Comparison of ENCODE assay signal across 3 cellular contexts in genomic region chr17:30101686-30102390, GRCh38.
TF ChIP-seq lines count a peak whose summit lies in the region.

No MANE protein-coding gene starts in this region.

TF ChIP-seq in HEK293, 187 proteins besides CTCF, POLR2A, EP300 and RAD21:
- peak; percentile 33; the same call in 1 of the 2 replicates for TF ChIP-seq ZFHX2 (tag by site-specific recombination; conservative IDR thresholded peaks at IDR 0.05)
- no peak for TF ChIP-seq ZNF560 (tag by site-specific recombination; IDR thresholded peaks at IDR 0.05; ENCODE audit: borderline replicate concordance)
- TF ChIP-seq EGR2 (tag by site-specific recombination; IDR thresholded peaks at IDR 0.05; ENCODE audit: low read depth): peak; percentile 37; the same call in 1 of the 2 replicates
- TF ChIP-seq ZNF354C (tag by site-specific recombination; IDR thresholded peaks at IDR 0.05; ENCODE audit: borderline replicate concordance, low read depth): no peak
TF ChIP-seq in HEK293: peak in this region for 2.

TF ChIP-seq in K562, 482 proteins besides CTCF, POLR2A, EP300 and RAD21:
- TF ChIP-seq TAF9B (IDR thresholded peaks at IDR 0.05; ENCODE audit: partially characterized antibody) (no peak), ILK (tag; IDR thresholded peaks at IDR 0.05; ENCODE audit: borderline replicate concordance, low read depth) (no peak), SMARCE1 (IDR thresholded peaks at IDR 0.05) (no peak), ZNF507 (tag; conservative IDR thresholded peaks at IDR 0.05) (no peak), GATAD2A (IDR thresholded peaks at IDR 0.05) (no peak), PPARD (CRISPR knock-in tag; IDR thresholded peaks at IDR 0.05) (no peak), SREBF2 (CRISPR knock-in tag; IDR thresholded peaks at IDR 0.05) (no peak), ELK1 (CRISPR knock-in tag; IDR thresholded peaks at IDR 0.05) (no peak), SRSF3 (IDR thresholded peaks at IDR 0.05; ENCODE audit: insufficient read depth, low read length) (no peak), ELK3 (CRISPR knock-in tag; IDR thresholded peaks at IDR 0.05) (no peak), ZNF589 (CRISPR knock-in tag; IDR thresholded peaks at IDR 0.05; ENCODE audit: low read depth) (no peak), ZNF354B (CRISPR knock-in tag; IDR thresholded peaks at IDR 0.05) (no peak), SUPT5H (IDR thresholded peaks at IDR 0.05) (no peak), RCOR1 (IDR thresholded peaks at IDR 0.05; ENCODE audit: borderline replicate concordance in 1 of 2, low read depth in 2 of 2, low read length in 2 of 2) (no peak), EHMT2 (IDR thresholded peaks at IDR 0.05) (no peak), KLF13 (tag; IDR thresholded peaks at IDR 0.05; ENCODE audit: borderline replicate concordance, low read depth) (no peak), KLF10 (CRISPR knock-in tag; IDR thresholded peaks at IDR 0.05) (no peak)
- TF ChIP-seq, protein P1, sequence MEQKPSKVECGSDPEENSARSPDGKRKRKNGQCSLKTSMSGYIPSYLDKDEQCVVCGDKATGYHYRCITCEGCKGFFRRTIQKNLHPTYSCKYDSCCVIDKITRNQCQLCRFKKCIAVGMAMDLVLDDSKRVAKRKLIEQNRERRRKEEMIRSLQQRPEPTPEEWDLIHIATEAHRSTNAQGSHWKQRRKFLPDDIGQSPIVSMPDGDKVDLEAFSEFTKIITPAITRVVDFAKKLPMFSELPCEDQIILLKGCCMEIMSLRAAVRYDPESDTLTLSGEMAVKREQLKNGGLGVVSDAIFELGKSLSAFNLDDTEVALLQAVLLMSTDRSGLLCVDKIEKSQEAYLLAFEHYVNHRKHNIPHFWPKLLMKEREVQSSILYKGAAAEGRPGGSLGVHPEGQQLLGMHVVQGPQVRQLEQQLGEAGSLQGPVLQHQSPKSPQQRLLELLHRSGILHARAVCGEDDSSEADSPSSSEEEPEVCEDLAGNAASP (IDR thresholded peaks at IDR 0.05): no peak

TF ChIP-seq in endothelial cell of umbilical vein, 7 proteins besides CTCF, POLR2A, EP300 and RAD21:
- TF ChIP-seq POLR2AphosphoS5 (IDR thresholded peaks at IDR 0.05; ENCODE audit: insufficient read depth, low read depth, low read length) (no peak), GATA2 (IDR thresholded peaks at IDR 0.05; ENCODE audit: insufficient read depth, insufficient read length, low read depth, low read length) (peak; percentile 28), MYC (IDR thresholded peaks at IDR 0.05; ENCODE audit: low read depth, low read length) (no peak)
